30 cellular contexts compared by ENCODE assay signal in the genomic region with DNA sequence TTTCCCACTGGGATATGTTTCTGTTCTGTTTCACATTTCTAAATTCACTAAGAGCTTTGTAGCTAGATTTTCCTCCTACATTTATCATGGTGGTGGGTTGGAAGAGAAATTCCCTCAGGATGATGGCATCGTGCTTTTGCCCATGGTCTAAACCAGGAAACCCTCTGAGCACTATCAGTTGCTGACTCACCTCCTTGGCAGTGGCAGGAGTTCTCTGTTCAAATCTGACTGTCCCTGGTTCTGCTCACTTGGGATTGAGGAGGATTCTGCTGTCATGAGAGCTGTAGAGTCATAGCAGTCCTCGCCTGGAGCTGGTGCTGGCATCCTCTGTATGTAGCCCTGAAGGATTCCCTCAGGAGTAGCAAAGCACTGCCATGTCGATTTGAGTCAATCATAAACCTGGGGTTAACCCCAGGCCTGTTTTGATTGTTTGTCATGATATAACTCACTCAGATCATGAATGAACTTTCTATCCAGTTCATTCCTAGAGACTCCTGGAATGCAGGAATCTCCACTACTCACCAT. TPM values are rescaled to one million over a fixed set of nuclear protein-coding genes. Genes with fewer than 3 reads are reported as not detected.
"Had no signal": no experiment of that assay in that cellular context is flagged by ENCODE, and none has a peak within 500 bp of the region (broad histone marks: within the 10 kb centered on the region; RNA-seq: fewer than 3 reads in every experiment).

No MANE protein-coding gene starts in this region.

- H3K4me1 Mint-ChIP-seq: activated naive CD4-positive, alpha-beta T cell treated with anti-CD3 and anti-CD28 coated beads, Interleukin-2, amount 10 ng/mL, durations not matched to agents 7 days and 5 days; activated naive CD8-positive, alpha-beta T cell treated with anti-CD3 and anti-CD28 coated beads, Interleukin-2, amount 10 ng/mL, durations not matched to agents 7 days and 5 days; mesothelial cell of epicardium; naive B cell; nephron progenitor cell; stimulated activated memory B cell treated with anti-CD40 and anti-IgM and Interleukin-4, amounts not matched to agents 10 μg/mL and 1 μg/mL and 100 μg/mL, for 72 hours; stimulated activated naive CD8-positive, alpha-beta T cell treated with anti-CD3 and anti-CD28 coated beads, Interleukin-15, amount 100 ng/mL, for 72 hours had no signal

- H3K27me3 Mint-ChIP-seq: activated naive CD4-positive, alpha-beta T cell treated with anti-CD3 and anti-CD28 coated beads, Interleukin-2, amount 10 ng/mL, durations not matched to agents 7 days and 5 days; activated naive CD8-positive, alpha-beta T cell treated with anti-CD3 and anti-CD28 coated beads, Interleukin-2, amount 10 ng/mL, durations not matched to agents 7 days and 5 days; naive B cell; stimulated activated memory B cell treated with anti-CD40 and anti-IgM and Interleukin-4, amounts not matched to agents 10 μg/mL and 1 μg/mL and 100 μg/mL, for 72 hours; stimulated activated naive CD8-positive, alpha-beta T cell treated with anti-CD3 and anti-CD28 coated beads, Interleukin-15, amount 100 ng/mL, for 72 hours had no signal

- H3K4me3 ChIP-seq: heart right ventricle, left ventricle myocardium inferior, right lobe of liver, upper lobe of left lung had no signal

- H3K27ac Mint-ChIP-seq: activated naive CD4-positive, alpha-beta T cell treated with anti-CD3 and anti-CD28 coated beads, Interleukin-2, amount 10 ng/mL, durations not matched to agents 7 days and 5 days; activated naive CD8-positive, alpha-beta T cell treated with anti-CD3 and anti-CD28 coated beads, Interleukin-2, amount 10 ng/mL, durations not matched to agents 7 days and 5 days; mesothelial cell of epicardium; naive B cell; nephron progenitor cell; stimulated activated memory B cell treated with anti-CD40 and anti-IgM and Interleukin-4, amounts not matched to agents 10 μg/mL and 1 μg/mL and 100 μg/mL, for 72 hours; stimulated activated naive CD8-positive, alpha-beta T cell treated with anti-CD3 and anti-CD28 coated beads, Interleukin-15, amount 100 ng/mL, for 72 hours had no signal

- H3K4me3 Mint-ChIP-seq: activated naive CD4-positive, alpha-beta T cell treated with anti-CD3 and anti-CD28 coated beads, Interleukin-2, amount 10 ng/mL, durations not matched to agents 7 days and 5 days; activated naive CD8-positive, alpha-beta T cell treated with anti-CD3 and anti-CD28 coated beads, Interleukin-2, amount 10 ng/mL, durations not matched to agents 7 days and 5 days; mesothelial cell of epicardium; naive B cell; nephron progenitor cell; stimulated activated memory B cell treated with anti-CD40 and anti-IgM and Interleukin-4, amounts not matched to agents 10 μg/mL and 1 μg/mL and 100 μg/mL, for 72 hours; stimulated activated naive CD8-positive, alpha-beta T cell treated with anti-CD3 and anti-CD28 coated beads, Interleukin-15, amount 100 ng/mL, for 72 hours had no signal

- H3K36me3 ChIP-seq: heart right ventricle, left ventricle myocardium inferior, neutrophil, right lobe of liver, upper lobe of left lung had no signal

- FAIRE-seq: colon, small intestine, TTC549 had no signal

- DNase-seq: activated CD4-positive, alpha-beta T cell treated with anti-CD3 and anti-CD28 coated beads for 4 hours; activated CD4-positive, alpha-beta T cell treated with anti-CD3 and anti-CD28 coated beads, Interleukin-2, amount 50 U/mL, for 48 hours; activated CD8-positive, alpha-beta memory T cell treated with anti-CD3 and anti-CD28 coated beads for 24 hours; activated effector memory CD4-positive, alpha-beta T cell treated with Interleukin-2 at 50 U/mL for 16 hours; activated naive CD4-positive, alpha-beta T cell treated with anti-CD3 and anti-CD28 coated beads, Interleukin-2, amount 10 ng/mL, durations not matched to agents 7 days and 5 days; activated naive CD8-positive, alpha-beta T cell treated with anti-CD3 and anti-CD28 coated beads, Interleukin-2, amount 10 ng/mL, durations not matched to agents 7 days and 5 days; dermis blood vessel endothelial cell; effector CD8-positive, alpha-beta T cell; heart right ventricle; left ventricle myocardium inferior; naive B cell; nephron progenitor cell; right lobe of liver; small intestine; stimulated activated CD4-positive, alpha-beta T cell treated with anti-CD3 and anti-CD28 coated beads, Interleukin-4, amount 100 ng/mL, for 24 hours; stimulated activated CD8-positive, alpha-beta memory T cell treated with anti-CD3 and anti-CD28 coated beads, Interleukin-4, amount 100 ng/mL, for 48 hours; stimulated activated naive CD8-positive, alpha-beta T cell treated with anti-CD3 and anti-CD28 coated beads, Interleukin-15, amount 100 ng/mL, for 72 hours; substantia nigra; upper lobe of left lung had no signal

- H3K36me3 Mint-ChIP-seq: activated naive CD4-positive, alpha-beta T cell treated with anti-CD3 and anti-CD28 coated beads, Interleukin-2, amount 10 ng/mL, durations not matched to agents 7 days and 5 days; activated naive CD8-positive, alpha-beta T cell treated with anti-CD3 and anti-CD28 coated beads, Interleukin-2, amount 10 ng/mL, durations not matched to agents 7 days and 5 days; mesothelial cell of epicardium; naive B cell; stimulated activated memory B cell treated with anti-CD40 and anti-IgM and Interleukin-4, amounts not matched to agents 10 μg/mL and 1 μg/mL and 100 μg/mL, for 72 hours had no signal

- H3K27me3 ChIP-seq: foreskin keratinocyte, neutrophil, right lobe of liver, upper lobe of left lung had no signal

- H3K9me3 Mint-ChIP-seq: activated naive CD4-positive, alpha-beta T cell treated with anti-CD3 and anti-CD28 coated beads, Interleukin-2, amount 10 ng/mL, durations not matched to agents 7 days and 5 days; activated naive CD8-positive, alpha-beta T cell treated with anti-CD3 and anti-CD28 coated beads, Interleukin-2, amount 10 ng/mL, durations not matched to agents 7 days and 5 days had no signal

RNA-seq across cellular contexts. Expression of a gene that starts 9.4 kb away (rescaled TPM):
- total RNA-seq: activated naive CD8-positive, alpha-beta T cell treated with anti-CD3 and anti-CD28 coated beads, Interleukin-2, amount 10 ng/mL, durations not matched to agents 7 days and 5 days; dermis blood vessel endothelial cell; fibroblast of lung; foreskin keratinocyte; heart right ventricle; left ventricle myocardium inferior; lung microvascular endothelial cell; mesothelial cell of epicardium; osteocyte; posterior vena cava; right lobe of liver; T-helper 1 cell treated with Interleukin-12 subunit alpha and Interleukin-12 subunit beta and Interleukin-4 antibody, amounts not matched to agents 30 ng/mL and 1 ng/mL, for 36 hours; upper lobe of left lung had no signal
